13 cellular contexts compared by ENCODE assay signal in the genomic region with DNA sequence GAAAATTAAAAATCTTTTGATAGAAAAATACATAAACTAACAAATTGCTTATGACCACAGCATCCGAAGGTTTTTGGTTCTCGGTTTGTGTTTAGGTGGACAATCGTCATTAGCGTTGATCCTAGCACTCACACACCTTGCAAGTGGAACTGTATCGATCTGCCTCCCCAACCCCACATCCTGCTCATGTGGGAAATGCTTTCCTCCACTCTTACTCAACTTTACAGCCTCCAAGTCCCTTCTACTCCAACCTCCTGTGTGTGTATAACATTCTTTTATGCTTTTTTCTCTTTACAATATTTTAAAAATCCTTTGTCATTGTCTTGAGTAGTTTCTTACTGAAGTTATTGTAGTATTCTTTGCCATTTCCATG. TPM values are rescaled to one million over a fixed set of nuclear protein-coding genes. Genes with fewer than 3 reads are reported as not detected.
DNase-seq lines count a peak whose midpoint lies in the region; ATAC-seq, FAIRE-seq and TF ChIP-seq lines count a peak whose summit lies in the region.
"Had no signal": no experiment of that assay in that cellular context is flagged by ENCODE, and none has a peak within 500 bp of the region (broad histone marks: within the 10 kb centered on the region; RNA-seq: fewer than 3 reads in every experiment).

No MANE protein-coding gene starts in this region.

- no CpG with 5 or more reads among the region's 5 CpGs for WGBS in H9 (ENCODE audit: extremely low coverage, insufficient read length, low lambda C conversion rate)

- H3K14ac ChIP-seq in H9 (ENCODE audit: insufficient read depth, low read length), result no peak overlapping the region

- no peak overlapping the region for H2BK120ac ChIP-seq in H9 (ENCODE audit: low read depth, low read length, poor library complexity, severe bottlenecking)

- H2BK5ac ChIP-seq in H9 (ENCODE audit: insufficient read length, low read length), result no peak overlapping the region

- H3K23me2 ChIP-seq in H9 (ENCODE audit: insufficient read length, low read depth, low read length, poor library complexity, severe bottlenecking), result no peaks in the 10 kb centered on the region

- no peak overlapping the region for H3K9ac ChIP-seq in H9 (ENCODE audit: extremely low read depth, insufficient read length, low read length)

- H2AFZ ChIP-seq in H9 (ENCODE audit: low read length), result no peak overlapping the region
- H2AFZ ChIP-seq: hepatocyte had no signal

- no peaks in the 10 kb centered on the region for H3K9me3 ChIP-seq in H9 (ENCODE audit: control insufficient read depth, low read depth, low read length)
- H3K9me3 ChIP-seq: body of pancreas had no signal

- H3K23ac ChIP-seq in H9 (ENCODE audit: insufficient read length, low read depth, low read length), result peak overlapping the region; percentile 29

- H3K9me3 Mint-ChIP-seq in H9, result no peaks in the 10 kb centered on the region
- H3K9me3 Mint-ChIP-seq in activated CD4-positive, alpha-beta memory T cell treated with anti-CD3 and anti-CD28 coated beads, Interleukin-2, amount 10 ng/mL, durations not matched to agents 7 days and 5 days, result no peaks in the 10 kb centered on the region
- no peaks in the 10 kb centered on the region for H3K9me3 Mint-ChIP-seq in natural killer cell treated with Interleukin-12 subunit alpha and Interleukin-12 subunit beta and Interleukin-15 and Interleukin-18, amount 100 ng/mL, for 72 hours

- FAIRE-seq in GM12892 (lab: Jason Lieb, UNC), result peak; percentile 64

- no peaks in the 10 kb centered on the region for H3K4me1 ChIP-seq in H9 (ENCODE audit: insufficient read depth, low read length)

- no peak overlapping the region for H3K4me3 Mint-ChIP-seq in H9
- H3K4me3 Mint-ChIP-seq in activated CD4-positive, alpha-beta memory T cell treated with anti-CD3 and anti-CD28 coated beads, Interleukin-2, amount 10 ng/mL, durations not matched to agents 7 days and 5 days, result peak overlapping the region; percentile 46
- H3K4me3 Mint-ChIP-seq in natural killer cell treated with Interleukin-12 subunit alpha and Interleukin-12 subunit beta and Interleukin-15 and Interleukin-18, amount 100 ng/mL, for 72 hours, result peak overlapping the region; percentile 82

- no peak overlapping the region for H3T11ph ChIP-seq in H9 (ENCODE audit: low read length)

- H3K27me3 Mint-ChIP-seq in H9 (ENCODE audit: low read depth), result no peaks in the 10 kb centered on the region
- peaks cover 1% of the 10 kb centered on the region for H3K27me3 Mint-ChIP-seq in activated CD4-positive, alpha-beta memory T cell treated with anti-CD3 and anti-CD28 coated beads, Interleukin-2, amount 10 ng/mL, durations not matched to agents 7 days and 5 days
- H3K27me3 Mint-ChIP-seq in natural killer cell treated with Interleukin-12 subunit alpha and Interleukin-12 subunit beta and Interleukin-15 and Interleukin-18, amount 100 ng/mL, for 72 hours, result no peaks in the 10 kb centered on the region

- H3K27me3 ChIP-seq in H9 (ENCODE audit: insufficient read depth, low read length), result no peaks in the 10 kb centered on the region
- H3K27me3 ChIP-seq: body of pancreas, hepatocyte had no signal

- peaks cover 16 to 18% of the 10 kb centered on the region in 2 experiments for H3K4me1 Mint-ChIP-seq in H9
- H3K4me1 Mint-ChIP-seq in activated CD4-positive, alpha-beta memory T cell treated with anti-CD3 and anti-CD28 coated beads, Interleukin-2, amount 10 ng/mL, durations not matched to agents 7 days and 5 days, result peaks cover 22% of the 10 kb centered on the region
- peaks cover 11 to 20% of the 10 kb centered on the region in 2 donors for H3K4me1 Mint-ChIP-seq in natural killer cell treated with Interleukin-12 subunit alpha and Interleukin-12 subunit beta and Interleukin-15 and Interleukin-18, amount 100 ng/mL, for 72 hours (ENCODE audit: low read depth in 2 of 2)

- no peak for TF ChIP-seq CTCF in H9 (conservative IDR thresholded peaks at IDR 0.05)

- H3K79me1 ChIP-seq in H9 (ENCODE audit: insufficient read depth, low read depth, low read length, poor library complexity, severe bottlenecking), result no peaks in the 10 kb centered on the region

- no peaks in the 10 kb centered on the region for H3K36me3 Mint-ChIP-seq in H9 (ENCODE audit: insufficient read depth in 1 of 3, low read depth in 3 of 3)
- no peaks in the 10 kb centered on the region for H3K36me3 Mint-ChIP-seq in activated CD4-positive, alpha-beta memory T cell treated with anti-CD3 and anti-CD28 coated beads, Interleukin-2, amount 10 ng/mL, durations not matched to agents 7 days and 5 days (ENCODE audit: low read depth)
- H3K36me3 Mint-ChIP-seq in natural killer cell treated with Interleukin-12 subunit alpha and Interleukin-12 subunit beta and Interleukin-15 and Interleukin-18, amount 100 ng/mL, for 72 hours, result no peaks in the 10 kb centered on the region

- no peak overlapping the region for H2BK12ac ChIP-seq in H9 (ENCODE audit: insufficient read length, low read depth, low read length)

- no peak overlapping the region for H3K56ac ChIP-seq in H9 (ENCODE audit: insufficient read length, low read depth, low read length)

- no peaks in the 10 kb centered on the region for H4K20me1 ChIP-seq in H9 (ENCODE audit: control insufficient read depth, insufficient read depth, insufficient read length)

- no peak overlapping the region for H2AK5ac ChIP-seq in H9 (ENCODE audit: insufficient read length, low read length)

- no peak overlapping the region for H4K5ac ChIP-seq in H9 (ENCODE audit: insufficient read length, low read depth, low read length)

- POLR2A ChIA-PET in activated CD4-positive, alpha-beta memory T cell treated with anti-CD3 and anti-CD28 coated beads, Interleukin-2, amount 10 ng/mL, durations not matched to agents 7 days and 5 days (lab: Charles Lee), result interaction anchor here (1.4 to 3.5 kb wide), 2 partner anchors 15 to 102 kb away, joined by 3 to 23 read pairs; partner anchors contain the start of gene TMEM131L

- CTCF ChIA-PET in activated CD4-positive, alpha-beta memory T cell treated with anti-CD3 and anti-CD28 coated beads, Interleukin-2, amount 10 ng/mL, durations not matched to agents 7 days and 5 days (lab: Charles Lee), result interaction anchor here (0.6 to 1.4 kb wide), 2 partner anchors 11 to 18 kb away, joined by 3 read pairs; no protein-coding TSS in a partner anchor

- no peak overlapping the region for H3K27ac Mint-ChIP-seq in H9
- H3K27ac Mint-ChIP-seq in activated CD4-positive, alpha-beta memory T cell treated with anti-CD3 and anti-CD28 coated beads, Interleukin-2, amount 10 ng/mL, durations not matched to agents 7 days and 5 days, result peak overlapping the region; percentile 68
- peak overlapping the region; percentile 93 to 98 for H3K27ac Mint-ChIP-seq in natural killer cell treated with Interleukin-12 subunit alpha and Interleukin-12 subunit beta and Interleukin-15 and Interleukin-18, amount 100 ng/mL, for 72 hours

- no peak overlapping the region for H2BK20ac ChIP-seq in H9 (ENCODE audit: low read depth, low read length, poor library complexity, severe bottlenecking)

- no peak overlapping the region for H4K8ac ChIP-seq in H9 (replicated peaks; ENCODE audit: insufficient read length, low read depth, low read length)

- no peak overlapping the region for H3K18ac ChIP-seq in H9 (ENCODE audit: insufficient read length, low read depth, low read length)

- no peak overlapping the region for H3K4ac ChIP-seq in H9 (ENCODE audit: low read depth, low read length)

- ATAC-seq in natural killer cell treated with Interleukin-12 subunit alpha and Interleukin-12 subunit beta and Interleukin-15 and Interleukin-18, amount 100 ng/mL, for 72 hours, result peak; percentile 74 to 85
- no peak for ATAC-seq in HG03565 (IDR thresholded peaks at IDR 0.05; ENCODE audit: unreplicated experiment)
- no peak for ATAC-seq in HG03196 (IDR thresholded peaks at IDR 0.05; ENCODE audit: unreplicated experiment)
- ATAC-seq: body of pancreas had no signal

- no peak overlapping the region for H3K27ac ChIP-seq in H9 (ENCODE audit: insufficient read length, low read depth, low read length)
- H3K27ac ChIP-seq: body of pancreas, hepatocyte had no signal

- TF ChIP-seq POLR2A in GM12892 (IDR thresholded peaks at IDR 0.05; ENCODE audit: low read depth, low read length), result no peak

- H2BK15ac ChIP-seq in H9 (ENCODE audit: low read depth, low read length), result no peak overlapping the region

- H3K79me2 ChIP-seq in H9 (ENCODE audit: insufficient read depth, low read length), result no peaks in the 10 kb centered on the region
- H3K79me2 ChIP-seq: hepatocyte had no signal

- H4K91ac ChIP-seq in H9 (ENCODE audit: insufficient read length, low read depth, low read length), result no peak overlapping the region

- no peak overlapping the region for H3K4me2 ChIP-seq in H9 (ENCODE audit: insufficient read depth, insufficient read length, low read length)
- H3K4me2 ChIP-seq: hepatocyte had no signal

- no peak for DNase-seq in GM12892 (ENCODE audit: insufficient read length)
- DNase-seq in H9, result no peak
- peak; percentile 46 for DNase-seq in activated CD4-positive, alpha-beta memory T cell treated with anti-CD3 and anti-CD28 coated beads, Interleukin-2, amount 10 ng/mL, durations not matched to agents 7 days and 5 days
- peak; percentile 67 for DNase-seq in natural killer cell treated with Interleukin-12 subunit alpha and Interleukin-12 subunit beta and Interleukin-15 and Interleukin-18, amount 100 ng/mL, for 72 hours (ENCODE audit: low spot score)
- DNase-seq in OCI-M1 (lab: John Stamatoyannopoulos, UW), result no peak
- DNase-seq: activated CD4-positive, alpha-beta T cell treated with anti-CD3 and anti-CD28 coated beads, Interleukin-2, amount 50 U/mL, for 48 hours; Calu3; NCI-H1417 treated with DMSO at 0.1 percent for 48 hours; NCI-H748 treated with DMSO at 0.1 percent for 48 hours had no signal

RNA-seq across cellular contexts. Expression of gene TMEM131L, which starts 15.6 kb away (rescaled TPM):
- polyA plus RNA-seq in GM12892 (2012; ENCODE audit: missing spikeins), result 64.2 TPM
- 14.6 and 15.9 TPM in 2 replicates for total RNA-seq in H9 (2021)
- 10 to 100 TPM; 25.2 to 26.3 TPM for total RNA-seq in activated CD4-positive, alpha-beta memory T cell treated with anti-CD3 and anti-CD28 coated beads, Interleukin-2, amount 10 ng/mL, durations not matched to agents 7 days and 5 days
- 10 to 100 TPM; 35.8 to 42.3 TPM for total RNA-seq in natural killer cell treated with Interleukin-12 subunit alpha and Interleukin-12 subunit beta and Interleukin-15 and Interleukin-18, amount 100 ng/mL, for 72 hours

Comparison
In these comparisons a context has a peak if more than half of its experiments do, and no peak if none do; other contexts are left out.
1. DNase-seq: peak in activated CD4-positive, alpha-beta memory T cell treated with anti-CD3 and anti-CD28 coated beads, Interleukin-2, amount 10 ng/mL, durations not matched to agents 7 days and 5 days (single experiment) and natural killer cell treated with Interleukin-12 subunit alpha and Interleukin-12 subunit beta and Interleukin-15 and Interleukin-18, amount 100 ng/mL, for 72 hours (single experiment); none in GM12892 (single experiment), H9 (single experiment) and OCI-M1 (single experiment).
2. H3K27ac Mint-ChIP-seq: peak in activated CD4-positive, alpha-beta memory T cell treated with anti-CD3 and anti-CD28 coated beads, Interleukin-2, amount 10 ng/mL, durations not matched to agents 7 days and 5 days (single experiment) and natural killer cell treated with Interleukin-12 subunit alpha and Interleukin-12 subunit beta and Interleukin-15 and Interleukin-18, amount 100 ng/mL, for 72 hours (2 of 2); none in H9 (0 of 3).
3. H3K4me3 Mint-ChIP-seq: peak in activated CD4-positive, alpha-beta memory T cell treated with anti-CD3 and anti-CD28 coated beads, Interleukin-2, amount 10 ng/mL, durations not matched to agents 7 days and 5 days (single experiment) and natural killer cell treated with Interleukin-12 subunit alpha and Interleukin-12 subunit beta and Interleukin-15 and Interleukin-18, amount 100 ng/mL, for 72 hours (single experiment); none in H9 (0 of 2).
4. ATAC-seq: peak in natural killer cell treated with Interleukin-12 subunit alpha and Interleukin-12 subunit beta and Interleukin-15 and Interleukin-18, amount 100 ng/mL, for 72 hours (2 of 2); none in HG03565 (single experiment) and HG03196 (single experiment).